In the genomic region with DNA sequence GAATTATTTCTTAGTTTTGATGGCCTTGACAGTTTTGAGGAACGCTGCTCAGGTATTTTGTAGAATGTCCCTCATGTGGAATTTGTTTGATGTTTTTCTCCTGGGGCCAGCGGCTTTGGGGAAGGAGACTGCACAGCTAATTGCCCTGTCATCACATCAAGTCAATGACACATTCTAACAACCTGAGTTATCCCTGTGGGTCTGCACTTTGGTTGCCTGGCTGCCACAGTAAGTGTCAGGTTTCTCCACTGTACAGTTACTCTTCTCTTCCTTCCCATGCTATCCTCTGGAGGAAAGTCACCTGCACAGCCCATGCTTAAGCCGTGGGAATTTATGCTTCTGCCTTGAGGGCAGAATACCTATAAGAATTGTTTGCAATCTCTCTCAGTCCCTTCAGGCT, we compare ENCODE assay signal across 20 cellular contexts. TPM values are rescaled to one million over a fixed set of nuclear protein-coding genes. Genes with fewer than 3 reads are reported as not detected.
"Had no signal": no experiment of that assay in that cellular context is flagged by ENCODE, and none has a peak within 500 bp of the region (broad histone marks: within the 10 kb centered on the region; RNA-seq: fewer than 3 reads in every experiment).

No MANE protein-coding gene starts in this region.

- H3K9me3 ChIP-seq: adrenal gland, lower lobe of right lung, upper lobe of right lung had no signal

- H3K36me3 ChIP-seq: adrenal gland, lower lobe of right lung, upper lobe of right lung had no signal

- ATAC-seq: activated T-helper 17 cell treated with anti-CD3 and anti-CD28 coated beads, Interleukin-2, amount 50 U/mL, for 72 hours; lower lobe of right lung; upper lobe of right lung had no signal

- H3K4me1 ChIP-seq: adrenal gland, lower lobe of right lung, upper lobe of right lung had no signal

- H3K4me1 Mint-ChIP-seq: activated CD4-positive, alpha-beta T cell treated with anti-CD3 and anti-CD28 coated beads, Interleukin-2, amount 10 ng/mL, durations not matched to agents 7 days and 5 days; central memory CD8-positive, alpha-beta T cell had no signal

- H3K27ac Mint-ChIP-seq: activated CD4-positive, alpha-beta T cell treated with anti-CD3 and anti-CD28 coated beads, Interleukin-2, amount 10 ng/mL, durations not matched to agents 7 days and 5 days; activated T-helper 17 cell treated with anti-CD3 and anti-CD28 coated beads, Interleukin-2, amount 50 U/mL, for 72 hours; dendritic cell treated with granulocyte-macrophage colony-stimulating factor and Interleukin-4, amounts not matched to agents 40 ng/mL and 50 ng/mL, for 4 days; mesothelial cell of epicardium; stimulated activated naive CD8-positive, alpha-beta T cell treated with anti-CD3 and anti-CD28 coated beads, Interleukin-15, Interleukin-2, amounts not matched to agents 100 ng/mL and 50 ng/mL, for 24 hours had no signal

- DNase-seq: activated CD4-positive, alpha-beta T cell treated with anti-CD3 and anti-CD28 coated beads, Interleukin-2, amount 10 ng/mL, durations not matched to agents 7 days and 5 days; activated CD4-positive, CD25-positive, alpha-beta regulatory T cell; activated naive CD4-positive, alpha-beta T cell treated with anti-CD3 and anti-CD28 coated beads, Interleukin-2, amount 50 U/mL, for 16 hours; activated T-cell treated with anti-CD3 and anti-CD28 coated beads for 4 hours; adrenal gland; hypothalamus; lower lobe of right lung; naive B cell; posterior cingulate gyrus; stimulated activated CD4-positive, alpha-beta T cell treated with anti-CD3 and anti-CD28 coated beads, Interleukin-15, amount 100 ng/mL, for 24 hours; stimulated activated CD4-positive, alpha-beta T cell treated with anti-CD3 and anti-CD28 coated beads, Interleukin-4, amount 100 ng/mL, for 24 hours; upper lobe of right lung had no signal

- H3K4me3 ChIP-seq: adrenal gland, lower lobe of right lung, upper lobe of right lung had no signal

- H3K36me3 Mint-ChIP-seq: mesothelial cell of epicardium had no signal

- H3K4me3 Mint-ChIP-seq: activated CD4-positive, alpha-beta T cell treated with anti-CD3 and anti-CD28 coated beads, Interleukin-2, amount 10 ng/mL, durations not matched to agents 7 days and 5 days; activated T-helper 17 cell treated with anti-CD3 and anti-CD28 coated beads, Interleukin-2, amount 50 U/mL, for 72 hours; central memory CD8-positive, alpha-beta T cell; dendritic cell treated with granulocyte-macrophage colony-stimulating factor and Interleukin-4, amounts not matched to agents 40 ng/mL and 50 ng/mL, for 4 days; mesothelial cell of epicardium; stimulated activated naive CD8-positive, alpha-beta T cell treated with anti-CD3 and anti-CD28 coated beads, Interleukin-15, Interleukin-2, amounts not matched to agents 100 ng/mL and 50 ng/mL, for 24 hours had no signal

- H3K9me3 Mint-ChIP-seq: activated CD4-positive, alpha-beta T cell treated with anti-CD3 and anti-CD28 coated beads, Interleukin-2, amount 10 ng/mL, durations not matched to agents 7 days and 5 days; activated T-helper 17 cell treated with anti-CD3 and anti-CD28 coated beads, Interleukin-2, amount 50 U/mL, for 72 hours; central memory CD8-positive, alpha-beta T cell; dendritic cell treated with granulocyte-macrophage colony-stimulating factor and Interleukin-4, amounts not matched to agents 40 ng/mL and 50 ng/mL, for 4 days; mesothelial cell of epicardium; stimulated activated naive CD8-positive, alpha-beta T cell treated with anti-CD3 and anti-CD28 coated beads, Interleukin-15, Interleukin-2, amounts not matched to agents 100 ng/mL and 50 ng/mL, for 24 hours had no signal

- H3K27ac ChIP-seq: adrenal gland, lower lobe of right lung, upper lobe of right lung had no signal

- H3K27me3 Mint-ChIP-seq: stimulated activated naive CD8-positive, alpha-beta T cell treated with anti-CD3 and anti-CD28 coated beads, Interleukin-15, Interleukin-2, amounts not matched to agents 100 ng/mL and 50 ng/mL, for 24 hours had no signal

- H3K27me3 ChIP-seq: adrenal gland had no signal

RNA-seq across cellular contexts. Expression of a gene that starts 1.4 kb away (rescaled TPM):
- total RNA-seq: activated CD4-positive, alpha-beta T cell treated with anti-CD3 and anti-CD28 coated beads, Interleukin-2, amount 10 ng/mL, durations not matched to agents 7 days and 5 days; activated CD8-positive, alpha-beta memory T cell treated with anti-CD3 and anti-CD28 coated beads for 36 hours; activated T-helper 17 cell treated with anti-CD3 and anti-CD28 coated beads, Interleukin-2, amount 50 U/mL, for 72 hours; adrenal gland; lower lobe of right lung; mesothelial cell of epicardium; skeletal muscle tissue; temporal lobe; upper lobe of right lung had no signal

RNA-seq across cellular contexts. Expression of a gene that starts 25.8 kb away (rescaled TPM):
- total RNA-seq: mesothelial cell of epicardium had no signal

RNA-seq across cellular contexts. Expression of a gene that starts 59.7 kb away (rescaled TPM):
- total RNA-seq: activated CD8-positive, alpha-beta memory T cell treated with anti-CD3 and anti-CD28 coated beads for 36 hours; mesothelial cell of epicardium had no signal
